In the genomic region with DNA sequence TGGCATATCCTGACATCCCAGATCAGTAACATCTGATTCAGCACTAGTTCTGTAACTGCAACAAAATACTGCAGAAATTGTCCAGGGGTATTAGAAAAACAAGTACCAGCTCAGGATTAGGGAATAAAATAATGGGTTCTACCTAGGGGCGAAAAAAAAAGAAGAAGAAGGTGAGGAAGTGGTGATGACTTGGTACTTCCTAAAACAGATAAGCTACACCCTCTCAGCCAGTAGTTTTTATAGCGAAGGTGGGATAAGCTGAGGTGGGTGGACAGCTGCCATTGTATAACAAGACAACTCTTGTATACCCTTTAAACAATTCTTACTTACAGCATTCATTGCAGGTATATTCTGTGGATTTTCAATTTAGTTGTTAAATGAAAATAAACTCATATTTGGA, we compare ENCODE assay signal across 19 cellular contexts.
"Had no signal": no experiment of that assay in that cellular context is flagged by ENCODE, and none has a peak within 500 bp of the region (broad histone marks: within the 10 kb centered on the region; RNA-seq: fewer than 3 reads in every experiment).

No MANE protein-coding gene starts in this region.

- H3K36me3 ChIP-seq: sigmoid colon, thyroid gland had no signal

- H3K9me3 Mint-ChIP-seq: activated T-helper 1 cell treated with anti-CD3 and anti-CD28 coated beads, Interleukin-12 subunit alpha, Interleukin-12 subunit beta, Interleukin-2, Interleukin-4 antibody, amounts not matched to agents 30 ng/mL and 10 ng/mL and 1 ng/mL, durations not matched to agents 14 hours and 24 hours and 36 hours; nephron had no signal

- H3K27ac ChIP-seq: body of pancreas, epithelial cell of prostate, hepatocyte, sigmoid colon, thyroid gland, VCaP had no signal

- DNase-seq: activated CD4-positive, alpha-beta T cell treated with anti-CD3 and anti-CD28 coated beads, Interleukin-2, amount 50 U/mL, for 4 hours; activated CD4-positive, CD25-positive, alpha-beta regulatory T cell treated with anti-CD3 and anti-CD28 coated beads, Interleukin-2, amount 50 U/mL, for 72 hours; activated naive CD8-positive, alpha-beta T cell treated with anti-CD3 and anti-CD28 coated beads, Interleukin-2, amount 10 ng/mL, durations not matched to agents 7 days and 5 days; amygdala; body of pancreas; foreskin fibroblast; nucleus accumbens; posterior cingulate gyrus; sigmoid colon; stimulated activated CD4-positive, alpha-beta T cell treated with anti-CD3 and anti-CD28 coated beads, Interleukin-4, amount 100 ng/mL, for 24 hours; stimulated activated naive CD4-positive, alpha-beta T cell; T-helper 1 cell; T1000; thyroid gland had no signal

- H3K9me3 ChIP-seq: body of pancreas, sigmoid colon, thyroid gland had no signal

- H3K27ac Mint-ChIP-seq: activated naive CD8-positive, alpha-beta T cell treated with anti-CD3 and anti-CD28 coated beads, Interleukin-2, amount 10 ng/mL, durations not matched to agents 7 days and 5 days; activated T-helper 1 cell treated with anti-CD3 and anti-CD28 coated beads, Interleukin-12 subunit alpha, Interleukin-12 subunit beta, Interleukin-2, Interleukin-4 antibody, amounts not matched to agents 30 ng/mL and 10 ng/mL and 1 ng/mL, durations not matched to agents 14 hours and 24 hours and 36 hours; nephron had no signal

- H3K4me3 ChIP-seq: body of pancreas, hepatocyte, sigmoid colon, thyroid gland had no signal

- H3K27me3 ChIP-seq: body of pancreas, hepatocyte, sigmoid colon, thyroid gland had no signal

- ATAC-seq: body of pancreas had no signal

- H3K4me3 Mint-ChIP-seq: activated naive CD8-positive, alpha-beta T cell treated with anti-CD3 and anti-CD28 coated beads, Interleukin-2, amount 10 ng/mL, durations not matched to agents 7 days and 5 days; activated T-helper 1 cell treated with anti-CD3 and anti-CD28 coated beads, Interleukin-12 subunit alpha, Interleukin-12 subunit beta, Interleukin-2, Interleukin-4 antibody, amounts not matched to agents 30 ng/mL and 10 ng/mL and 1 ng/mL, durations not matched to agents 14 hours and 24 hours and 36 hours; nephron had no signal

- H3K27me3 Mint-ChIP-seq: activated naive CD8-positive, alpha-beta T cell treated with anti-CD3 and anti-CD28 coated beads, Interleukin-2, amount 10 ng/mL, durations not matched to agents 7 days and 5 days had no signal
